Comparison of ENCODE assay signal across 1 cellular context in genomic region chr6:33677153-33677660, GRCh38.
TF ChIP-seq lines count a peak whose summit lies in the region.

No MANE protein-coding gene starts in this region.

TF ChIP-seq in H1, 55 proteins besides CTCF, POLR2A, EP300 and RAD21:
- TF ChIP-seq BRCA1 (IDR thresholded peaks at IDR 0.05; ENCODE audit: low read depth, low read length) (no peak), KDM4A (IDR thresholded peaks at IDR 0.05; ENCODE audit: low read depth, low read length, severe bottlenecking) (no peak), ATF3 (IDR thresholded peaks at IDR 0.05; ENCODE audit: insufficient read depth, low read depth, low read length) (no peak), RFX5 (IDR thresholded peaks at IDR 0.05; ENCODE audit: borderline replicate concordance, low read depth, low read length) (no peak), NRF1 (IDR thresholded peaks at IDR 0.05; ENCODE audit: low read depth, low read length) (no peak), SAP30 (IDR thresholded peaks at IDR 0.05; ENCODE audit: insufficient read depth, insufficient replicate concordance, low read length) (no peak), JUND (IDR thresholded peaks at IDR 0.05; ENCODE audit: low read length) (no peak), KDM5A (IDR thresholded peaks at IDR 0.05; ENCODE audit: low read length) (no peak), FOSL1 (IDR thresholded peaks at IDR 0.05; ENCODE audit: insufficient read depth, low read depth, low read length) (no peak), YY1 (IDR thresholded peaks at IDR 0.05; ENCODE audit: low read depth, low read length) (no peak)
TF ChIP-seq in H1: peak in this region for 0.
